In genomic region chr9:83219154-83219923, GRCh38 we compare ENCODE assay signal across 8 cellular contexts.
DNase-seq lines count a peak whose midpoint lies in the region; ATAC-seq, FAIRE-seq and TF ChIP-seq lines count a peak whose summit lies in the region.

No MANE protein-coding gene starts in this region.

- H3K27ac ChIP-seq in A673 (ENCODE audit: low read depth, low read length, poor library complexity, severe bottlenecking): no peak overlapping the region

- no peak for FAIRE-seq in HTR-8/SVneo (lab: Jason Lieb, UNC)

- TF ChIP-seq CTCF in A673 (conservative IDR thresholded peaks at IDR 0.05; ENCODE audit: low read depth, low read length): peak; percentile 40; the same call in 1 of the 2 replicates
- no peak for TF ChIP-seq CTCF in GM10248 (IDR thresholded peaks at IDR 0.05; ENCODE audit: control extremely low read depth, extremely low read depth, low read depth, missing control alignments)
- peak; percentile 73 for TF ChIP-seq CTCF in choroid plexus epithelial cell (conservative IDR thresholded peaks at IDR 0.05; ENCODE audit: low read depth, low read length)

- H3K4me3 ChIP-seq in A673 (ENCODE audit: low read depth, low read length, poor library complexity, severe bottlenecking): peak overlapping the region; percentile 41
- H3K4me3 ChIP-seq in NT2/D1 (ENCODE audit: insufficient read length, low read depth): peak overlapping the region; percentile 45
- H3K4me3 ChIP-seq in choroid plexus epithelial cell (ENCODE audit: low read depth, low read length): peak overlapping the region; percentile 70

- peak overlapping the region; percentile 56 for H3K9ac ChIP-seq in NT2/D1 (ENCODE audit: insufficient read length, low read depth)

- intact Hi-C loops in A673 (cut with micrococcal nuclease; ENCODE audit: unreplicated experiment) (loop anchor here (10.0 kb wide), 1 partner anchor 55 kb away; no protein-coding TSS in a partner anchor), sciatic nerve (cut with DNase I) (loop anchor here (10.0 kb wide), 1 partner anchor 325 kb away; no protein-coding TSS in a partner anchor)

- DNase-seq in A673 (ENCODE audit: low spot score) (peak; percentile 65), GM10248 (ENCODE audit: extremely low spot score) (peak; percentile 38), HTR-8/SVneo (ENCODE audit: insufficient read length, low spot score) (peak; percentile 67), NT2/D1 (ENCODE audit: low read depth, low spot score) (peak; percentile 44), choroid plexus epithelial cell (ENCODE audit: low read depth) (peak; percentile 91), iris pigment epithelial cell (ENCODE audit: low read depth) (peak; percentile 64), sciatic nerve (ENCODE audit: low spot score) (peak; percentile 80)

- no peaks in the 10 kb centered on the region for H3K36me3 ChIP-seq in A673 (ENCODE audit: insufficient read depth, low read length, poor library complexity, severe bottlenecking)
- no peaks in the 10 kb centered on the region for H3K36me3 ChIP-seq in NT2/D1 (ENCODE audit: insufficient read depth, insufficient read length, low read length)

- H3K9me3 ChIP-seq in A673 (ENCODE audit: low read depth, low read length, poor library complexity, severe bottlenecking): no peaks in the 10 kb centered on the region
- peaks cover 12% of the 10 kb centered on the region; the same call in 1 of the 2 replicates for H3K9me3 ChIP-seq in NT2/D1 (ENCODE audit: insufficient read depth, low read length)

- H3K4me1 ChIP-seq in A673 (ENCODE audit: insufficient read depth, low read length, poor library complexity, severe bottlenecking) (peaks cover 4% of the 10 kb centered on the region), NT2/D1 (ENCODE audit: insufficient read depth, insufficient read length) (no peaks in the 10 kb centered on the region)

- peaks cover 15% of the 10 kb centered on the region for H3K27me3 ChIP-seq in A673 (replicated peaks; ENCODE audit: insufficient read depth, low read depth, low read length, poor library complexity)
- no peaks in the 10 kb centered on the region for H3K27me3 ChIP-seq in NT2/D1 (ENCODE audit: insufficient read depth, insufficient read length)

- BruUV-seq in A673 (replicated peaks; lab: Mats Ljungman, UMichigan): no TSS peak

- ATAC-seq in sciatic nerve (peak; percentile 98), GM19023 (IDR thresholded peaks at IDR 0.05; ENCODE audit: unreplicated experiment) (no peak)

- CTCF ChIA-PET in A673 (lab: Charles Lee): interaction anchor here (1.2 kb wide), 1 partner anchor 325 kb away, joined by 5 read pairs; no protein-coding TSS in a partner anchor
- CTCF ChIA-PET in GM10248 (lab: Yijun Ruan, JAX): interaction anchor here (1.4 to 1.7 kb wide), 2 partner anchors 10 to 115 kb away, joined by 3 to 4 read pairs; no protein-coding TSS in a partner anchor

- POLR2A ChIA-PET in A673 (lab: Charles Lee; ENCODE audit: low non-redundant PET) (no interaction called here), GM10248 (lab: Yijun Ruan, JAX) (no interaction called here)

Comparison
In these comparisons a context has a peak if more than half of its experiments do, and no peak if none do; other contexts are left out.
1. DNase-seq: peak in every context shown above with its lines; median percentile 91 in choroid plexus epithelial cell; 80 in sciatic nerve; 67 in HTR-8/SVneo; 65 in A673; 64 in iris pigment epithelial cell; 44 in NT2/D1; 38 in GM10248.